10 cellular contexts compared by ENCODE assay signal in genomic region chr1:205142105-205142475, GRCh38. TPM values are rescaled to one million over a fixed set of nuclear protein-coding genes. Genes with fewer than 3 reads are reported as not detected.
A peak's percentile ranks its signal among the peaks of the same experiment; 100 is the strongest.
DNase-seq lines count a peak whose midpoint lies in the region; ATAC-seq and TF ChIP-seq lines count a peak whose summit lies in the region.
"Had no signal": no experiment of that assay in that cellular context is flagged by ENCODE, and none has a peak within 500 bp of the region (broad histone marks: within the 10 kb centered on the region; RNA-seq: fewer than 3 reads in every experiment).

No MANE protein-coding gene starts in this region.

- CTCF ChIA-PET in activated CD8-positive, alpha-beta T cell treated with anti-CD3 and anti-CD28 coated beads, Interleukin-2, amount 10 ng/mL, durations not matched to agents 7 days and 5 days (lab: Charles Lee): interaction anchor here (0.7 to 2.9 kb wide), 35 partner anchors 8 to 454 kb away, joined by 3 to 46 read pairs (median 5); partner anchors contain the start of genes NUAK2, RBBP5 and TMCC2
- CTCF ChIA-PET in activated CD8-positive, alpha-beta T cell treated with anti-CD3 and anti-CD28 coated beads for 36 hours (lab: Charles Lee): interaction anchor here (0.9 to 3.3 kb wide), 30 partner anchors 8 to 310 kb away, joined by 3 to 46 read pairs (median 6); partner anchors contain the start of genes RBBP5 and TMCC2
- CTCF ChIA-PET in OCI-LY7 (lab: Charles Lee; ENCODE audit: unreplicated experiment): interaction anchor here (1.9 kb wide), 1 partner anchor 9 kb away, joined by 7 read pairs; no protein-coding TSS in a partner anchor

- peaks cover 4% of the 10 kb centered on the region for H3K4me1 ChIP-seq in OCI-LY7 (ENCODE audit: insufficient read depth, low read length, poor library complexity, severe bottlenecking)

- no peak overlapping the region for H3K4me3 ChIP-seq in OCI-LY7 (ENCODE audit: low read depth, low read length, poor library complexity, severe bottlenecking)
- H3K4me3 ChIP-seq: HAP-1 had no signal

- H3K79me2 ChIP-seq in OCI-LY7 (ENCODE audit: insufficient read depth, low read depth, low read length): no peaks in the 10 kb centered on the region

- ATAC-seq in activated CD8-positive, alpha-beta T cell treated with anti-CD3 and anti-CD28 coated beads, Interleukin-2, amount 10 ng/mL, durations not matched to agents 7 days and 5 days: peak; percentile 19
- no peak for ATAC-seq in activated CD8-positive, alpha-beta T cell treated with anti-CD3 and anti-CD28 coated beads for 36 hours
- no peak for ATAC-seq in stimulated activated effector memory CD8-positive, alpha-beta T cell treated with anti-CD3 and anti-CD28 coated beads, Interleukin-12 subunit alpha, Interleukin-12 subunit beta, amount 100 ng/mL, for 72 hours
- ATAC-seq in GM21529 (IDR thresholded peaks at IDR 0.05; ENCODE audit: unreplicated experiment): no peak

- no peaks in the 10 kb centered on the region for H3K27me3 Mint-ChIP-seq in activated CD8-positive, alpha-beta T cell treated with anti-CD3 and anti-CD28 coated beads, Interleukin-2, amount 10 ng/mL, durations not matched to agents 7 days and 5 days (ENCODE audit: low read depth)
- H3K27me3 Mint-ChIP-seq in activated CD8-positive, alpha-beta T cell treated with anti-CD3 and anti-CD28 coated beads for 36 hours: no peaks in the 10 kb centered on the region
- H3K27me3 Mint-ChIP-seq: activated naive CD4-positive, alpha-beta T cell treated with anti-CD3 and anti-CD28 coated beads, Interleukin-2, amount 50 U/mL, for 24 hours had no signal

- no peak overlapping the region for H3K27ac Mint-ChIP-seq in activated CD8-positive, alpha-beta T cell treated with anti-CD3 and anti-CD28 coated beads, Interleukin-2, amount 10 ng/mL, durations not matched to agents 7 days and 5 days
- no peak overlapping the region for H3K27ac Mint-ChIP-seq in activated CD8-positive, alpha-beta T cell treated with anti-CD3 and anti-CD28 coated beads for 36 hours
- H3K27ac Mint-ChIP-seq in stimulated activated effector memory CD8-positive, alpha-beta T cell treated with anti-CD3 and anti-CD28 coated beads, Interleukin-12 subunit alpha, Interleukin-12 subunit beta, amount 100 ng/mL, for 72 hours: peak overlapping the region; percentile 26
- H3K27ac Mint-ChIP-seq: activated naive CD4-positive, alpha-beta T cell treated with anti-CD3 and anti-CD28 coated beads, Interleukin-2, amount 50 U/mL, for 24 hours had no signal

- no TSS peak for BruUV-seq in OCI-LY7 (replicated peaks; lab: Mats Ljungman, UMichigan)

- H2AFZ ChIP-seq in OCI-LY7 (ENCODE audit: low read length): 0 out of 2 replicates have a peak overlapping the region, but pooled peaks have one; percentile 32

- H3K4me1 Mint-ChIP-seq in activated CD8-positive, alpha-beta T cell treated with anti-CD3 and anti-CD28 coated beads, Interleukin-2, amount 10 ng/mL, durations not matched to agents 7 days and 5 days (ENCODE audit: low read depth): peaks cover 7% of the 10 kb centered on the region
- H3K4me1 Mint-ChIP-seq in activated CD8-positive, alpha-beta T cell treated with anti-CD3 and anti-CD28 coated beads for 36 hours (ENCODE audit: low read depth): peaks cover 5% of the 10 kb centered on the region
- peaks cover 9% of the 10 kb centered on the region for H3K4me1 Mint-ChIP-seq in stimulated activated effector memory CD8-positive, alpha-beta T cell treated with anti-CD3 and anti-CD28 coated beads, Interleukin-12 subunit alpha, Interleukin-12 subunit beta, amount 100 ng/mL, for 72 hours

- H3K36me3 ChIP-seq in OCI-LY7 (ENCODE audit: insufficient read depth, low read length): peaks cover 3% of the 10 kb centered on the region; the same call in 1 of the 2 replicates
- H3K36me3 ChIP-seq: HAP-1 had no signal

- no peaks in the 10 kb centered on the region for H3K9me3 ChIP-seq in OCI-LY7 (ENCODE audit: low read length)
- H3K9me3 ChIP-seq: HAP-1 had no signal

- intact Hi-C loops in activated CD8-positive, alpha-beta T cell treated with anti-CD3 and anti-CD28 coated beads for 36 hours (cut with micrococcal nuclease): no loop called here
- intact Hi-C loops in OCI-LY7 (cut with micrococcal nuclease; ENCODE audit: unreplicated experiment): loop anchor here (10.0 kb wide), 1 partner anchor 1177 kb away; no protein-coding TSS in a partner anchor

- POLR2A ChIA-PET in activated CD8-positive, alpha-beta T cell treated with anti-CD3 and anti-CD28 coated beads, Interleukin-2, amount 10 ng/mL, durations not matched to agents 7 days and 5 days (lab: Charles Lee): interaction anchor here (1.0 kb wide), 1 partner anchor 19 kb away, joined by 3 read pairs; no protein-coding TSS in a partner anchor
- POLR2A ChIA-PET in activated CD8-positive, alpha-beta T cell treated with anti-CD3 and anti-CD28 coated beads for 36 hours (lab: Charles Lee): interaction anchor here (0.8 kb wide), 1 partner anchor 87 kb away, joined by 3 read pairs; no protein-coding TSS in a partner anchor
- POLR2A ChIA-PET in OCI-LY7 (lab: Charles Lee): interaction anchor here (0.6 to 1.5 kb wide), 3 partner anchors 16 to 271 kb away, joined by 3 to 4 read pairs (median 3); no protein-coding TSS in a partner anchor

- H3K9me3 Mint-ChIP-seq in activated CD8-positive, alpha-beta T cell treated with anti-CD3 and anti-CD28 coated beads, Interleukin-2, amount 10 ng/mL, durations not matched to agents 7 days and 5 days (ENCODE audit: insufficient read depth): no peaks in the 10 kb centered on the region
- no peaks in the 10 kb centered on the region for H3K9me3 Mint-ChIP-seq in activated CD8-positive, alpha-beta T cell treated with anti-CD3 and anti-CD28 coated beads for 36 hours
- no peaks in the 10 kb centered on the region for H3K9me3 Mint-ChIP-seq in stimulated activated effector memory CD8-positive, alpha-beta T cell treated with anti-CD3 and anti-CD28 coated beads, Interleukin-12 subunit alpha, Interleukin-12 subunit beta, amount 100 ng/mL, for 72 hours
- H3K9me3 Mint-ChIP-seq: activated naive CD4-positive, alpha-beta T cell treated with anti-CD3 and anti-CD28 coated beads, Interleukin-2, amount 50 U/mL, for 24 hours had no signal

- no peak for TF ChIP-seq CTCF in activated CD8-positive, alpha-beta T cell treated with anti-CD3 and anti-CD28 coated beads for 36 hours (IDR thresholded peaks at IDR 0.05)
- TF ChIP-seq CTCF in OCI-LY7 (conservative IDR thresholded peaks at IDR 0.05; ENCODE audit: low read length): no peak

- no peak for DNase-seq in activated CD8-positive, alpha-beta T cell treated with anti-CD3 and anti-CD28 coated beads, Interleukin-2, amount 10 ng/mL, durations not matched to agents 7 days and 5 days
- DNase-seq in activated CD8-positive, alpha-beta T cell treated with anti-CD3 and anti-CD28 coated beads for 36 hours: no peak
- no peak for DNase-seq in OCI-LY7 (ENCODE audit: low spot score)
- peak; percentile 60 to 71 for DNase-seq in erythroblast (lab: John Stamatoyannopoulos, UW)
- DNase-seq in stimulated activated effector memory CD8-positive, alpha-beta T cell treated with anti-CD3 and anti-CD28 coated beads, Interleukin-12 subunit alpha, Interleukin-12 subunit beta, amount 100 ng/mL, for 72 hours (ENCODE audit: low spot score in 2 of 2): no peak
- DNase-seq in NCI-H1092 treated with DMSO at 0.1 percent for 48 hours (lab: John Stamatoyannopoulos, UW): no peak
- no peak for DNase-seq in COLO829 (ENCODE audit: low spot score)

- H3K9me2 ChIP-seq in OCI-LY7 (ENCODE audit: insufficient read depth, low read length): no peaks in the 10 kb centered on the region

- no peak overlapping the region for H3K4me3 Mint-ChIP-seq in activated CD8-positive, alpha-beta T cell treated with anti-CD3 and anti-CD28 coated beads, Interleukin-2, amount 10 ng/mL, durations not matched to agents 7 days and 5 days
- H3K4me3 Mint-ChIP-seq in activated CD8-positive, alpha-beta T cell treated with anti-CD3 and anti-CD28 coated beads for 36 hours: no peak overlapping the region
- no peak overlapping the region for H3K4me3 Mint-ChIP-seq in stimulated activated effector memory CD8-positive, alpha-beta T cell treated with anti-CD3 and anti-CD28 coated beads, Interleukin-12 subunit alpha, Interleukin-12 subunit beta, amount 100 ng/mL, for 72 hours
- H3K4me3 Mint-ChIP-seq: activated naive CD4-positive, alpha-beta T cell treated with anti-CD3 and anti-CD28 coated beads, Interleukin-2, amount 50 U/mL, for 24 hours had no signal

- TF ChIP-seq POLR2A in erythroblast (IDR thresholded peaks at IDR 0.05; ENCODE audit: low read length): no peak

- H4K20me1 ChIP-seq in OCI-LY7 (ENCODE audit: insufficient read depth, low read length): no peaks in the 10 kb centered on the region

- H3K27ac ChIP-seq in OCI-LY7 (ENCODE audit: low read depth, low read length, poor library complexity, severe bottlenecking): no peak overlapping the region

- peaks cover 7% of the 10 kb centered on the region for H3K36me3 Mint-ChIP-seq in activated CD8-positive, alpha-beta T cell treated with anti-CD3 and anti-CD28 coated beads, Interleukin-2, amount 10 ng/mL, durations not matched to agents 7 days and 5 days (ENCODE audit: low read depth)
- H3K36me3 Mint-ChIP-seq in activated CD8-positive, alpha-beta T cell treated with anti-CD3 and anti-CD28 coated beads for 36 hours (ENCODE audit: low read depth): peaks cover under 1% of the 10 kb centered on the region
- peaks cover 18% of the 10 kb centered on the region for H3K36me3 Mint-ChIP-seq in stimulated activated effector memory CD8-positive, alpha-beta T cell treated with anti-CD3 and anti-CD28 coated beads, Interleukin-12 subunit alpha, Interleukin-12 subunit beta, amount 100 ng/mL, for 72 hours
- H3K36me3 Mint-ChIP-seq: activated naive CD4-positive, alpha-beta T cell treated with anti-CD3 and anti-CD28 coated beads, Interleukin-2, amount 50 U/mL, for 24 hours had no signal

- peak overlapping the region; percentile 51; the same call in 1 of the 2 replicates for H3K4me2 ChIP-seq in OCI-LY7 (ENCODE audit: low read length)

RNA-seq across cellular contexts. Expression of gene RBBP5, which starts 20.3 kb away (rescaled TPM):
- total RNA-seq in activated CD8-positive, alpha-beta T cell treated with anti-CD3 and anti-CD28 coated beads, Interleukin-2, amount 10 ng/mL, durations not matched to agents 7 days and 5 days: 10 to 100 TPM; 20.3 to 22.0 TPM
- 10 to 100 TPM; 18.8 to 21.6 TPM for total RNA-seq in activated CD8-positive, alpha-beta T cell treated with anti-CD3 and anti-CD28 coated beads for 36 hours
- 11.9 and 14.7 TPM in 2 replicates for total RNA-seq in OCI-LY7 (2014; rRNA removed; shearing (Covaris generic))
- total RNA-seq in OCI-LY7 (2022): 17.4 and 19.8 TPM in 2 replicates

RNA-seq across cellular contexts. Expression of gene TMEM81, which starts 57.8 kb away (rescaled TPM):
- 1 to 10 TPM; 2.3 to 2.8 TPM for total RNA-seq in activated CD8-positive, alpha-beta T cell treated with anti-CD3 and anti-CD28 coated beads, Interleukin-2, amount 10 ng/mL, durations not matched to agents 7 days and 5 days
- 1 to 10 TPM; 2.5 to 2.6 TPM for total RNA-seq in activated CD8-positive, alpha-beta T cell treated with anti-CD3 and anti-CD28 coated beads for 36 hours
- 2.7 and 3.4 TPM in 2 replicates for total RNA-seq in OCI-LY7 (2014; rRNA removed; shearing (Covaris generic))
- total RNA-seq in OCI-LY7 (2022): 2.8 and 3.2 TPM in 2 replicates

Comparison
In these comparisons a context has a peak if more than half of its experiments do, and no peak if none do; other contexts are left out.
1. DNase-seq: peak in erythroblast (2 of 2); none in activated CD8-positive, alpha-beta T cell treated with anti-CD3 and anti-CD28 coated beads, Interleukin-2, amount 10 ng/mL, durations not matched to agents 7 days and 5 days (single experiment), activated CD8-positive, alpha-beta T cell treated with anti-CD3 and anti-CD28 coated beads for 36 hours (single experiment), OCI-LY7 (single experiment), stimulated activated effector memory CD8-positive, alpha-beta T cell treated with anti-CD3 and anti-CD28 coated beads, Interleukin-12 subunit alpha, Interleukin-12 subunit beta, amount 100 ng/mL, for 72 hours (0 of 2), NCI-H1092 treated with DMSO at 0.1 percent for 48 hours (single experiment) and COLO829 (single experiment).